28 cellular contexts compared by ENCODE assay signal in the genomic region with DNA sequence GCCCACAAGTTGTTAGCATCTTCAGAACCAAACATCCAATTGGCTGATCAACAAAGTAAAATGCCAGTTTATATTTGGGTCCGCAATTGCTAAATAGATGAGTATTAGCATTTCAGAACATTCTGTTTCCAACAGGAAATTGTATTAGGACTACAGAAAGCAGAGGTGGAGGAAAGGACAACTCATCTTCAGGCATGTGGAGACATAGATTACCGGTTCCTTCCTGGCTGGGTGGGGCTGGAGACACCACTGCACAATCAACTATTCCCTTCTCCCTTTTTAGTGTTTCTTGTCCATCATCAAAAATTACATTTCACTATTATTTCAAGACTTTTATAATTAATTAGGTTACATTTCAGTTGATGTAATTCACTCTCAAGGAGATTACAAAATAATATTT.
"Had no signal": no experiment of that assay in that cellular context is flagged by ENCODE, and none has a peak within 500 bp of the region (broad histone marks: within the 10 kb centered on the region; RNA-seq: fewer than 3 reads in every experiment).

No MANE protein-coding gene starts in this region.

- H3K9me3 Mint-ChIP-seq: mesothelial cell of epicardium; naive B cell; natural killer cell treated with Interleukin-12 subunit alpha and Interleukin-12 subunit beta and Interleukin-15 and Interleukin-18, amount 100 ng/mL, for 72 hours; neural crest cell; stimulated activated effector memory CD8-positive, alpha-beta T cell treated with anti-CD3 and anti-CD28 coated beads, Interleukin-12 subunit alpha, Interleukin-12 subunit beta, amount 100 ng/mL, for 72 hours had no signal

- H3K4me1 ChIP-seq: prostate gland, right atrium auricular region, stomach, thyroid gland, vagina had no signal

- H3K36me3 ChIP-seq: esophagus muscularis mucosa, heart right ventricle, prostate gland, right atrium auricular region, stomach, thyroid gland, vagina had no signal

- H3K27ac Mint-ChIP-seq: immature natural killer cell; mesothelial cell of epicardium; natural killer cell treated with Interleukin-12 subunit alpha and Interleukin-12 subunit beta and Interleukin-15 and Interleukin-18, amount 100 ng/mL, for 72 hours; stimulated activated effector memory CD8-positive, alpha-beta T cell treated with anti-CD3 and anti-CD28 coated beads, Interleukin-12 subunit alpha, Interleukin-12 subunit beta, amount 100 ng/mL, for 72 hours had no signal

- H3K27me3 ChIP-seq: esophagus muscularis mucosa, heart right ventricle, right atrium auricular region, stomach, thyroid gland, vagina had no signal

- H3K36me3 Mint-ChIP-seq: immature natural killer cell; mesothelial cell of epicardium; naive B cell; natural killer cell treated with Interleukin-12 subunit alpha and Interleukin-12 subunit beta and Interleukin-15 and Interleukin-18, amount 100 ng/mL, for 72 hours; stimulated activated effector memory CD8-positive, alpha-beta T cell treated with anti-CD3 and anti-CD28 coated beads, Interleukin-12 subunit alpha, Interleukin-12 subunit beta, amount 100 ng/mL, for 72 hours had no signal

- DNase-seq: cortex of kidney; foreskin melanocyte; glutamatergic neuron; heart right ventricle; hippocampal formation; immature natural killer cell; kidney; mesenchymal stem cell; mucosa of descending colon; naive B cell; stimulated activated CD4-positive, alpha-beta T cell treated with anti-CD3 and anti-CD28 coated beads, Interleukin-2, amount 100 ng/mL, for 24 hours; stimulated activated CD4-positive, alpha-beta T cell treated with anti-CD3 and anti-CD28 coated beads, Interleukin-4, amount 100 ng/mL, for 24 hours; stimulated activated naive CD4-positive, alpha-beta T cell treated with Interleukin-2 at 50 U/mL for 16 hours; stomach; thyroid gland; trophoblast cell had no signal

- H3K4me3 Mint-ChIP-seq: immature natural killer cell; mesothelial cell of epicardium; naive B cell; natural killer cell treated with Interleukin-12 subunit alpha and Interleukin-12 subunit beta and Interleukin-15 and Interleukin-18, amount 100 ng/mL, for 72 hours; neural crest cell; stimulated activated effector memory CD8-positive, alpha-beta T cell treated with anti-CD3 and anti-CD28 coated beads, Interleukin-12 subunit alpha, Interleukin-12 subunit beta, amount 100 ng/mL, for 72 hours had no signal

- ATAC-seq: heart right ventricle; left lobe of liver; mucosa of descending colon; natural killer cell treated with Interleukin-12 subunit alpha and Interleukin-12 subunit beta and Interleukin-15 and Interleukin-18, amount 100 ng/mL, for 72 hours; sciatic nerve; stimulated activated effector memory CD8-positive, alpha-beta T cell treated with anti-CD3 and anti-CD28 coated beads, Interleukin-12 subunit alpha, Interleukin-12 subunit beta, amount 100 ng/mL, for 72 hours had no signal

- H3K27me3 Mint-ChIP-seq: naive B cell had no signal

- H3K4me1 Mint-ChIP-seq: immature natural killer cell; naive B cell; stimulated activated effector memory CD8-positive, alpha-beta T cell treated with anti-CD3 and anti-CD28 coated beads, Interleukin-12 subunit alpha, Interleukin-12 subunit beta, amount 100 ng/mL, for 72 hours had no signal

- H3K27ac ChIP-seq: epithelial cell of prostate, esophagus muscularis mucosa, heart right ventricle, prostate gland, right atrium auricular region, stomach, thyroid gland, vagina had no signal

- H3K4me3 ChIP-seq: esophagus muscularis mucosa, heart right ventricle, lung, mucosa of descending colon, prostate gland, right atrium auricular region, stomach, thyroid gland, vagina had no signal

- H3K9me3 ChIP-seq: esophagus muscularis mucosa, heart right ventricle, mucosa of descending colon, prostate gland, right atrium auricular region, stomach, thyroid gland, vagina had no signal
